Comparison of ENCODE assay signal across 20 cellular contexts in the genomic region with DNA sequence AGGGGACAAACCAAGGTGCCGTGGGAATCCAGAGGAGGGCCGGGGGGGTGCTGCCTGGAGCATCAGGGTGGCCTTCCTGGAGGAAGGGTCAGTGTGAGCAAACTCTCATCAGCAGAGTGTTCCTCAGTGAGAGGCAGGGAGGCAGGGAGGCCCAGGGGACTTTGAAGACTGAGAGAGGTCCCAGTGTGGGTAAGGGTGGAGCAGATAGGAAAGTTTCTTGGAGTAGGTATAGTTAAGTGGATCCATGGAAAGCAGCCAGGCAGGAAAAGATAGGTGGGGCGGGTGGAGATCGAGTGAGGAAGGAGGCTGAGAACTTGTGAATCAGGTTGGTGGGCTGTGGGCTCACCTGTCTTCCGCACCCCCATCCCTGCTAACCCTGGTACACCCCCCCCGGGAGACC. TPM values are rescaled to one million over a fixed set of nuclear protein-coding genes. Genes with fewer than 3 reads are reported as not detected.
DNase-seq lines count a peak whose midpoint lies in the region; TF ChIP-seq lines count a peak whose summit lies in the region.
"Had no signal": no experiment of that assay in that cellular context is flagged by ENCODE, and none has a peak within 500 bp of the region (broad histone marks: within the 10 kb centered on the region; RNA-seq: fewer than 3 reads in every experiment).

No MANE protein-coding gene starts in this region.

- H3K27me3 ChIP-seq in HL-60 (ENCODE audit: insufficient read depth, poor library complexity, severe bottlenecking) (no peaks in the 10 kb centered on the region), parathyroid adenoma (ENCODE audit: control insufficient read depth, insufficient read depth, low read length) (no peaks in the 10 kb centered on the region)
- H3K27me3 ChIP-seq: BE2C had no signal

- POLR2A ChIA-PET in activated CD4-positive, alpha-beta T cell treated with anti-CD3 and anti-CD28 coated beads, Interleukin-2, amount 10 ng/mL, durations not matched to agents 7 days and 5 days (lab: Charles Lee) = no interaction called here

- no peak overlapping the region for H2AFZ ChIP-seq in parathyroid adenoma

- no peaks in the 10 kb centered on the region for H3K9me3 Mint-ChIP-seq in activated CD4-positive, alpha-beta T cell treated with anti-CD3 and anti-CD28 coated beads, Interleukin-2, amount 10 ng/mL, durations not matched to agents 7 days and 5 days
- no peaks in the 10 kb centered on the region for H3K9me3 Mint-ChIP-seq in dendritic cell treated with granulocyte-macrophage colony-stimulating factor and Interleukin-4, amounts not matched to agents 40 ng/mL and 50 ng/mL, for 4 days

- H3K4me3 Mint-ChIP-seq in activated CD4-positive, alpha-beta T cell treated with anti-CD3 and anti-CD28 coated beads, Interleukin-2, amount 10 ng/mL, durations not matched to agents 7 days and 5 days = no peak overlapping the region
- no peak overlapping the region for H3K4me3 Mint-ChIP-seq in dendritic cell treated with granulocyte-macrophage colony-stimulating factor and Interleukin-4, amounts not matched to agents 40 ng/mL and 50 ng/mL, for 4 days

- H3K36me3 Mint-ChIP-seq in activated CD4-positive, alpha-beta T cell treated with anti-CD3 and anti-CD28 coated beads, Interleukin-2, amount 10 ng/mL, durations not matched to agents 7 days and 5 days (ENCODE audit: low read depth) = no peaks in the 10 kb centered on the region
- H3K36me3 Mint-ChIP-seq in dendritic cell treated with granulocyte-macrophage colony-stimulating factor and Interleukin-4, amounts not matched to agents 40 ng/mL and 50 ng/mL, for 4 days (ENCODE audit: low read depth) = no peaks in the 10 kb centered on the region

- H3K4me3 ChIP-seq in HL-60 (replicated peaks; ENCODE audit: insufficient read depth, low read length) = peak overlapping the region; percentile 28
- H3K4me3 ChIP-seq in parathyroid adenoma (ENCODE audit: low read depth, low read length) = no peak overlapping the region

- peaks cover 31% of the 10 kb centered on the region for H3K4me1 Mint-ChIP-seq in activated CD4-positive, alpha-beta T cell treated with anti-CD3 and anti-CD28 coated beads, Interleukin-2, amount 10 ng/mL, durations not matched to agents 7 days and 5 days
- peaks cover 23% of the 10 kb centered on the region for H3K4me1 Mint-ChIP-seq in dendritic cell treated with granulocyte-macrophage colony-stimulating factor and Interleukin-4, amounts not matched to agents 40 ng/mL and 50 ng/mL, for 4 days (ENCODE audit: low read depth)

- peak overlapping the region; percentile 42 for H3K4me2 ChIP-seq in parathyroid adenoma (ENCODE audit: low read length)
- H3K4me2 ChIP-seq: KMS-11, SK-N-SH had no signal

- no peaks in the 10 kb centered on the region for H3K9me3 ChIP-seq in parathyroid adenoma (ENCODE audit: control insufficient read depth, low read length)
- H3K9me3 ChIP-seq: BE2C, SK-N-SH had no signal

- H3K27ac ChIP-seq in HL-60 (replicated peaks) (no peak overlapping the region), parathyroid adenoma (no peak overlapping the region)
- H3K27ac ChIP-seq: 22Rv1, KMS-11 had no signal

- intact Hi-C loops in dendritic cell treated with granulocyte-macrophage colony-stimulating factor and Interleukin-4, amounts not matched to agents 40 ng/mL and 50 ng/mL, for 4 days (cut with micrococcal nuclease) = no loop called here

- DNase-seq in activated CD4-positive, alpha-beta T cell treated with anti-CD3 and anti-CD28 coated beads, Interleukin-2, amount 10 ng/mL, durations not matched to agents 7 days and 5 days = no peak
- no peak for DNase-seq in activated CD4-positive, alpha-beta T cell treated with anti-CD3 and anti-CD28 coated beads, Interleukin-2, amount 50 U/mL, for 48 hours
- DNase-seq in HL-60 (ENCODE audit: low read depth in 1 of 2, low spot score in 1 of 2) = no peak
- no peak for DNase-seq in NCI-H146 (lab: John Stamatoyannopoulos, UW)
- DNase-seq in AG20443 (ENCODE audit: low spot score) = no peak
- no peak for DNase-seq in GM19240 (ENCODE audit: insufficient read length, low spot score)
- DNase-seq: BE2C, MV-4-11, NCI-H187 treated with DMSO at 0.1 percent for 48 hours, NCI-H2227 treated with DMSO at 0.1 percent for 48 hours, NCI-H510A treated with DMSO at 0.1 percent for 48 hours, NCI-H774, SHP77 treated with DMSO at 0.1 percent for 48 hours, SK-N-SH had no signal

- CTCF ChIA-PET in activated CD4-positive, alpha-beta T cell treated with anti-CD3 and anti-CD28 coated beads, Interleukin-2, amount 10 ng/mL, durations not matched to agents 7 days and 5 days (lab: Charles Lee) = interaction anchor here (1.7 kb wide), 1 partner anchor 30 kb away, joined by 4 read pairs; no protein-coding TSS in a partner anchor

- H3K27me3 Mint-ChIP-seq in activated CD4-positive, alpha-beta T cell treated with anti-CD3 and anti-CD28 coated beads, Interleukin-2, amount 10 ng/mL, durations not matched to agents 7 days and 5 days = no peaks in the 10 kb centered on the region
- H3K27me3 Mint-ChIP-seq in dendritic cell treated with granulocyte-macrophage colony-stimulating factor and Interleukin-4, amounts not matched to agents 40 ng/mL and 50 ng/mL, for 4 days = peaks cover 1% of the 10 kb centered on the region

- no peaks in the 10 kb centered on the region for H3K79me2 ChIP-seq in parathyroid adenoma

- H3K36me3 ChIP-seq in parathyroid adenoma (ENCODE audit: control insufficient read depth, insufficient read depth, low read length) = no peaks in the 10 kb centered on the region
- H3K36me3 ChIP-seq: BE2C had no signal

- no peak overlapping the region for H3K9ac ChIP-seq in parathyroid adenoma
- H3K9ac ChIP-seq: KMS-11, SK-N-SH had no signal

- peak overlapping the region; percentile 63 for H3K27ac Mint-ChIP-seq in activated CD4-positive, alpha-beta T cell treated with anti-CD3 and anti-CD28 coated beads, Interleukin-2, amount 10 ng/mL, durations not matched to agents 7 days and 5 days
- peak overlapping the region; percentile 47 for H3K27ac Mint-ChIP-seq in dendritic cell treated with granulocyte-macrophage colony-stimulating factor and Interleukin-4, amounts not matched to agents 40 ng/mL and 50 ng/mL, for 4 days

- peaks cover 2% of the 10 kb centered on the region for H3K4me1 ChIP-seq in parathyroid adenoma

- no peak for TF ChIP-seq CTCF in HL-60 (IDR thresholded peaks at IDR 0.05; ENCODE audit: insufficient read depth, low read length)
- no peak for TF ChIP-seq CTCF in parathyroid adenoma (IDR thresholded peaks at IDR 0.05)

RNA-seq across cellular contexts. Expression of a gene that starts 9.3 kb away (rescaled TPM):
- not detected for total RNA-seq in activated CD4-positive, alpha-beta T cell treated with anti-CD3 and anti-CD28 coated beads, Interleukin-2, amount 10 ng/mL, durations not matched to agents 7 days and 5 days
- total RNA-seq: H4, OCI-LY7 had no signal

RNA-seq across cellular contexts. Expression of a gene that starts 15.7 kb away (rescaled TPM):
- total RNA-seq in activated CD4-positive, alpha-beta T cell treated with anti-CD3 and anti-CD28 coated beads, Interleukin-2, amount 10 ng/mL, durations not matched to agents 7 days and 5 days = 10 to 100 TPM; 35.6 to 37.0 TPM

RNA-seq across cellular contexts. Expression of a gene that starts 53.3 kb away (rescaled TPM):
- total RNA-seq in activated CD4-positive, alpha-beta T cell treated with anti-CD3 and anti-CD28 coated beads, Interleukin-2, amount 10 ng/mL, durations not matched to agents 7 days and 5 days = 10 to 100 TPM; 13.3 to 17.8 TPM
